7 cellular contexts compared by ENCODE assay signal in the genomic region with DNA sequence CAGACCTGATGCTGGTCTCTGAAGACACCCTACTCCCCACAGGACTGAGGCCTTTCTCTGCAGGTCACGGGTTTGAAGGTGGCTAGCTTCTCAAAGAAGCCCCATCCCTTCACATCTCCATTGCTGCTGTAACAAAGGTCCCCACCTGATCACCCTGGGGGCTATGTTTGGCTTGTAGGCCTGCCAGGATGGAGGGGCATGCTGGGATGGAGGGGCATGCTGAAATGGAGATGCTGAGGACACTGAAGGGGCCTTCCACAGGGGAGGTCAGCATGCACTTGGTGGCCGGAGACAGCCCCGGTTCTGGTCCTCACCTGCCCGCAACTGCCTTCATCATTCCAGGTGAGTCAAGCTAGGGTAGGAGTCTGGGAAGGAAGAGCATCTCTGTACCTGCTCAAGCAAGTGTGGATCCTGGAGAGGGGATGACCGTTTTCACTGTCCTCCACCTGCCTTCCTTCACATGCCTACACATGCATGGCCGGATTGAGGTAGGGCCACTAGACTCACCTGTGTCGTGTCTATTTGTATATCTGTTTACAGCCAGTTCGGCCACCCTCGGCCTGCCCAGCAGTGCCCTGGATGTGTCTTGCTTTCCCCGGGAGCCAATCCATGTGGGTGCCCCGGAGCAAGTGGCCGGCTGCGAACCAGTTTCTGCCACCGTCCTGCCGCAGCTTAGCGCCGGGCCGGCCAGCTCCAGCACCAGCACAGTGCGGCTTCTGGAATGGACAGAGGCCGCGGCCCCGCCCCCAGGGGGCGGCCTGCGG. TPM values are rescaled to one million over a fixed set of nuclear protein-coding genes. Genes with fewer than 3 reads are reported as not detected.
DNase-seq lines count a peak whose midpoint lies in the region; ATAC-seq and TF ChIP-seq lines count a peak whose summit lies in the region.

No MANE protein-coding gene starts in this region.

- H3K27ac ChIP-seq in RWPE2 (ENCODE audit: poor library complexity, severe bottlenecking) (peak overlapping the region; percentile 2), left ventricle myocardium inferior (replicated peaks) (peak overlapping the region; percentile 77)

- H3K9me3 ChIP-seq in RWPE2 (ENCODE audit: severe bottlenecking): no peaks in the 10 kb centered on the region
- no peaks in the 10 kb centered on the region for H3K9me3 ChIP-seq in left ventricle myocardium inferior (replicated peaks)

- TF ChIP-seq CTCF in RWPE2 (IDR thresholded peaks at IDR 0.05; ENCODE audit: poor library complexity, severe bottlenecking) (no peak), left ventricle myocardium inferior (IDR thresholded peaks at IDR 0.05; ENCODE audit: borderline replicate concordance) (no peak)

- peak overlapping the region; percentile 93 for H3K4me3 Mint-ChIP-seq in stimulated activated memory B cell treated with anti-CD40 and anti-IgM and Interleukin-4, amounts not matched to agents 10 μg/mL and 1 μg/mL and 100 μg/mL, for 72 hours

- H3K9me3 Mint-ChIP-seq in stimulated activated memory B cell treated with anti-CD40 and anti-IgM and Interleukin-4, amounts not matched to agents 10 μg/mL and 1 μg/mL and 100 μg/mL, for 72 hours: no peaks in the 10 kb centered on the region

- ATAC-seq in GM19467 (IDR thresholded peaks at IDR 0.05; ENCODE audit: unreplicated experiment) (peak; percentile 3), RWPE2 (ENCODE audit: low read depth) (peak; percentile 20), HG03097 (IDR thresholded peaks at IDR 0.05; ENCODE audit: low FRiP score, unreplicated experiment) (no peak), GM18909 (IDR thresholded peaks at IDR 0.05; ENCODE audit: poor library complexity, unreplicated experiment) (no peak)
- no peak for ATAC-seq in stimulated activated memory B cell treated with anti-CD40 and anti-IgM and Interleukin-4, amounts not matched to agents 10 μg/mL and 1 μg/mL and 100 μg/mL, for 72 hours

- H3K36me3 ChIP-seq in RWPE2 (ENCODE audit: low read depth) (peaks cover 13% of the 10 kb centered on the region), left ventricle myocardium inferior (no peaks in the 10 kb centered on the region)

- H3K4me1 Mint-ChIP-seq in stimulated activated memory B cell treated with anti-CD40 and anti-IgM and Interleukin-4, amounts not matched to agents 10 μg/mL and 1 μg/mL and 100 μg/mL, for 72 hours: peaks cover 12% of the 10 kb centered on the region

- intact Hi-C loops in left ventricle myocardium inferior (cut with micrococcal nuclease): no loop called here

- H3K27ac Mint-ChIP-seq in stimulated activated memory B cell treated with anti-CD40 and anti-IgM and Interleukin-4, amounts not matched to agents 10 μg/mL and 1 μg/mL and 100 μg/mL, for 72 hours: peak overlapping the region; percentile 91

- H3K27me3 ChIP-seq in RWPE2 (ENCODE audit: insufficient read depth, poor library complexity, severe bottlenecking) (no peaks in the 10 kb centered on the region), left ventricle myocardium inferior (ENCODE audit: low read depth) (peaks cover 5% of the 10 kb centered on the region)

- H3K36me3 Mint-ChIP-seq in stimulated activated memory B cell treated with anti-CD40 and anti-IgM and Interleukin-4, amounts not matched to agents 10 μg/mL and 1 μg/mL and 100 μg/mL, for 72 hours: no peaks in the 10 kb centered on the region

- no peak for DNase-seq in RWPE2 (ENCODE audit: low spot score)
- no peak for DNase-seq in left ventricle myocardium inferior
- DNase-seq in hippocampal formation (lab: John Stamatoyannopoulos, UW): no peak

- peak overlapping the region; percentile 56 for H3K4me3 ChIP-seq in RWPE2 (ENCODE audit: severe bottlenecking)
- peak overlapping the region; percentile 74 for H3K4me3 ChIP-seq in left ventricle myocardium inferior

- H3K4me1 ChIP-seq in RWPE2 (ENCODE audit: insufficient read depth, poor library complexity, severe bottlenecking): no peaks in the 10 kb centered on the region
- H3K4me1 ChIP-seq in left ventricle myocardium inferior: peaks cover 18% of the 10 kb centered on the region

- peaks cover 29% of the 10 kb centered on the region for H3K27me3 Mint-ChIP-seq in stimulated activated memory B cell treated with anti-CD40 and anti-IgM and Interleukin-4, amounts not matched to agents 10 μg/mL and 1 μg/mL and 100 μg/mL, for 72 hours

RNA-seq across cellular contexts. Expression of a gene that starts 6.0 kb away (rescaled TPM):
- 4.0 TPM for total RNA-seq in left ventricle myocardium inferior

RNA-seq across cellular contexts. Expression of a gene that starts 45.3 kb away (rescaled TPM):
- total RNA-seq in left ventricle myocardium inferior: 0.30 TPM

RNA-seq across cellular contexts. Expression of a gene that starts 55.8 kb away (rescaled TPM):
- 58.7 TPM for total RNA-seq in left ventricle myocardium inferior

Comparison
In these comparisons a context has a peak if more than half of its experiments do, and no peak if none do; other contexts are left out.
1. ATAC-seq: peak in GM19467 (single experiment) and RWPE2 (single experiment); none in stimulated activated memory B cell treated with anti-CD40 and anti-IgM and Interleukin-4, amounts not matched to agents 10 μg/mL and 1 μg/mL and 100 μg/mL, for 72 hours (single experiment), HG03097 (single experiment) and GM18909 (single experiment).